ENCODE assay signal across 17 cellular contexts in genomic region chrX:149699761-149700160, GRCh38. TPM values are rescaled to one million over a fixed set of nuclear protein-coding genes. Genes with fewer than 3 reads are reported as not detected.
"Had no signal": no experiment of that assay in that cellular context is flagged by ENCODE, and none has a peak within 500 bp of the region (broad histone marks: within the 10 kb centered on the region; RNA-seq: fewer than 3 reads in every experiment).

No MANE protein-coding gene starts in this region.

- H3K27ac ChIP-seq: brain microvascular endothelial cell, pancreas, upper lobe of left lung had no signal

- H3K9me3 ChIP-seq: pancreas, upper lobe of left lung had no signal

- H3K4me3 ChIP-seq: pancreas, upper lobe of left lung had no signal

- H3K36me3 ChIP-seq: brain microvascular endothelial cell, pancreas, upper lobe of left lung had no signal

- H3K4me1 ChIP-seq: pancreas, upper lobe of left lung had no signal

- ATAC-seq: activated CD4-positive, CD25-positive, alpha-beta regulatory T cell treated with anti-CD3 and anti-CD28 coated beads, Interleukin-2, amount 50 U/mL, for 24 hours; activated CD8-positive, alpha-beta memory T cell treated with anti-CD3 and anti-CD28 coated beads, Interleukin-2, amount 10 ng/mL, durations not matched to agents 7 days and 5 days; activated naive CD4-positive, alpha-beta T cell treated with anti-CD3 and anti-CD28 coated beads, Interleukin-2, amount 50 U/mL, for 72 hours; pancreas had no signal

- DNase-seq: activated CD4-positive, alpha-beta T cell treated with anti-CD3 and anti-CD28 coated beads, Interleukin-2, amount 50 U/mL, for 4 hours; activated CD8-positive, alpha-beta memory T cell treated with anti-CD3 and anti-CD28 coated beads, Interleukin-2, amount 10 ng/mL, durations not matched to agents 7 days and 5 days; activated effector memory CD4-positive, alpha-beta T cell treated with Interleukin-2 at 50 U/mL for 16 hours; activated T-cell treated with anti-CD3 and anti-CD28 coated beads, Interleukin-2, amount 50 U/mL, for 24 hours; amygdala; brain microvascular endothelial cell; dermis blood vessel endothelial cell; hypothalamus; pancreas; stimulated activated CD4-positive, alpha-beta T cell treated with anti-CD3 and anti-CD28 coated beads, Interleukin-12 subunit alpha, Interleukin-12 subunit beta, amount 100 ng/mL, for 4 hours; stimulated activated naive CD4-positive, alpha-beta T cell treated with Interleukin-2 at 50 U/mL for 16 hours; upper lobe of left lung had no signal

- H3K27me3 ChIP-seq: brain microvascular endothelial cell, pancreas, upper lobe of left lung had no signal

RNA-seq across cellular contexts. Expression of gene MAGEA11, which starts 12.1 kb away (rescaled TPM):
- total RNA-seq: activated CD8-positive, alpha-beta memory T cell treated with anti-CD3 and anti-CD28 coated beads, Interleukin-2, amount 10 ng/mL, durations not matched to agents 7 days and 5 days; activated naive CD4-positive, alpha-beta T cell treated with anti-CD3 and anti-CD28 coated beads, Interleukin-2, amount 50 U/mL, for 72 hours; cerebellum; dermis blood vessel endothelial cell; mesothelial cell of epicardium; pancreas; temporal lobe; upper lobe of left lung had no signal
- polyA plus RNA-seq: pancreas had no signal
